In the genomic region with DNA sequence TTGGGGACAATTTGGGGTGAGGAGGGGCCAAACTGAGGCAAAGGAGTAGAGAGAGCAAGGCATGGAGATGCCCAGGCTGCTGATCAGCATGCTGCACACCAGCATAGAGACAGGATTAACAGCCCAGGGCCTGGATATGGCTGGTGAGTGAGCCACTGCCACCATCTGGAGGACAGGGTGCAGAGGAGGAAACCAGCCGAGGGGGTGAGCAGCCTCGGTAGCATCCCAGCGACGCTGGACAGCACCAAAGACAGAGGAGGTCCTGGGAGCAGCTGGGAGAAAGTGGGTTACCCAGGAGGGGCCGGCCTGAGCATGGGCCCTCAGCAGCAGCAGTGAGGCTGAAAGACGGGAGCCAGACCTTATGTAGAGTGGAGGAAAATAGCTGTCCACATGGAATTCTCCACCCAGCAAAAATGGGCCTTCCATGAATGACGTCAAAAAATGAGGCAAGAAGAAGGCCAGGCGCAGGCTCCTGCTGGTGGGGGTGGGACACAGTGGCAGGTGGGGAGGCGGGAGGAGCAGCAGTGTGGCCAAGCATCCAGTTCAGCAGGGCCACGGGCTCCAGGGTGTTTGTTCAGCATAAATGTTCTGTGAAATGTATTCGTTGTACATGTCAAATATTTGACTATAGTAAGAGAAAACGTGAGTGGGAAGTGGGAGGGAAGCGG, we compare ENCODE assay signal across 11 cellular contexts. TPM values are rescaled to one million over a fixed set of nuclear protein-coding genes. Genes with fewer than 3 reads are reported as not detected.
DNase-seq lines count a peak whose midpoint lies in the region; ATAC-seq and TF ChIP-seq lines count a peak whose summit lies in the region.
"Had no signal": no experiment of that assay in that cellular context is flagged by ENCODE, and none has a peak within 500 bp of the region (broad histone marks: within the 10 kb centered on the region; RNA-seq: fewer than 3 reads in every experiment).

No MANE protein-coding gene starts in this region.

- peak overlapping the region; percentile 58 to 82 (median 78); a peak in 21 of 22 replicates for H3K4me2 ChIP-seq in BLaER1 treated with 17β-estradiol and CSF1 and Interleukin-3, amounts not matched to agents 10 nM and 100 nM
- H3K4me2 ChIP-seq in GM23338: no peak overlapping the region
- no peak overlapping the region for H3K4me2 ChIP-seq in SK-N-SH

- H3K4me3 Mint-ChIP-seq in GM23338: no peak overlapping the region

- 0 out of 22 replicates have a peak, but pooled peaks cover 0 to 6% (median 0%) of the 10 kb centered on the region in 11 experiments for H3K27me3 ChIP-seq in BLaER1 treated with 17β-estradiol and CSF1 and Interleukin-3, amounts not matched to agents 10 nM and 100 nM
- H3K27me3 ChIP-seq in GM23338 (ENCODE audit: insufficient read depth) (no peaks in the 10 kb centered on the region), SK-N-SH (ENCODE audit: insufficient read depth) (no peaks in the 10 kb centered on the region), left lung (peaks cover 0 to 37% of the 10 kb centered on the region in 2 donors)

- H3K36me3 ChIP-seq in BLaER1 treated with 17β-estradiol and CSF1 and Interleukin-3, amounts not matched to agents 10 nM and 100 nM: no peaks in the 10 kb centered on the region
- H3K36me3 ChIP-seq in GM23338 (ENCODE audit: insufficient read depth): no peaks in the 10 kb centered on the region
- H3K36me3 ChIP-seq in SK-N-SH (replicated peaks in 1 of 2; ENCODE audit: control insufficient read depth in 1 of 2, insufficient read depth in 2 of 2, low read length in 1 of 2): no peaks in the 10 kb centered on the region
- H3K36me3 ChIP-seq in left lung: no peaks in the 10 kb centered on the region

- no peaks in the 10 kb centered on the region for H3K79me2 ChIP-seq in GM23338 (replicated peaks; ENCODE audit: insufficient read depth)
- H3K79me2 ChIP-seq in SK-N-SH (ENCODE audit: insufficient read depth): no peaks in the 10 kb centered on the region

- H3K36me3 Mint-ChIP-seq in GM23338 (ENCODE audit: low read depth): no peaks in the 10 kb centered on the region; the same call in 2 of the 3 replicates

- H3F3A ChIP-seq in GM23338 (replicated peaks; ENCODE audit: low read depth) (no peaks in the 10 kb centered on the region), SK-N-SH (replicated peaks; ENCODE audit: insufficient read depth) (no peaks in the 10 kb centered on the region)

- H3K27me3 Mint-ChIP-seq in GM23338 (ENCODE audit: insufficient read depth, low read depth, poor library complexity): peaks cover 6% of the 10 kb centered on the region

- peak overlapping the region in 5 of 11 experiments; percentile 44 to 62 (median 48); a peak in 6 of 22 replicates for H3K27ac ChIP-seq in BLaER1 treated with 17β-estradiol and CSF1 and Interleukin-3, amounts not matched to agents 10 nM and 100 nM
- H3K27ac ChIP-seq in GM23338 (ENCODE audit: low read depth) (no peak overlapping the region), SK-N-SH (ENCODE audit: low read depth in 2 of 2, low read length in 1 of 2) (peak overlapping the region in 1 of 2 experiments; percentile 56; a peak in 2 of 4 replicates), left lung (no peak overlapping the region)

- DNase-seq in GM23338 (ENCODE audit: low spot score): peak; percentile 48
- DNase-seq in SK-N-SH: peak; percentile 84
- no peak for DNase-seq in left lung
- no peak for DNase-seq in NAMALWA (ENCODE audit: low spot score)
- DNase-seq: activated naive CD4-positive, alpha-beta T cell treated with Interleukin-2 at 50 U/mL for 16 hours; kidney glomerular epithelial cell; NCI-H226 had no signal

- H3K4me1 Mint-ChIP-seq in GM23338: peaks cover 21% of the 10 kb centered on the region

- H2AFZ ChIP-seq in GM23338: no peak overlapping the region
- no peak overlapping the region for H2AFZ ChIP-seq in SK-N-SH (ENCODE audit: low read depth)

- H3K9me2 ChIP-seq in GM23338 (ENCODE audit: insufficient read depth): no peaks in the 10 kb centered on the region
- no peaks in the 10 kb centered on the region for H3K9me2 ChIP-seq in SK-N-SH

- H3K9ac ChIP-seq in BLaER1 treated with 17β-estradiol and CSF1 and Interleukin-3, amounts not matched to agents 10 nM and 100 nM: no peak overlapping the region
- no peak overlapping the region for H3K9ac ChIP-seq in SK-N-SH

- no peak overlapping the region for H3K27ac Mint-ChIP-seq in GM23338

- 26% methylated on average over 13 of the region's 13 CpGs for WGBS in SK-N-SH (ENCODE audit: low lambda C conversion rate)

- CTCF ChIA-PET in SK-N-SH (lab: Yijun Ruan, JAX): interaction anchor here (0.6 to 4.9 kb wide), 11 partner anchors 9 to 227 kb away, joined by 3 to 53 read pairs (median 5); no protein-coding TSS in a partner anchor

- H3K9me3 Mint-ChIP-seq in GM23338: no peaks in the 10 kb centered on the region

- ATAC-seq in GM23338 (peak; percentile 89), left lung (peak; percentile 31), HG02759 (IDR thresholded peaks at IDR 0.05; ENCODE audit: unreplicated experiment) (no peak), GM21423 (IDR thresholded peaks at IDR 0.05; ENCODE audit: unreplicated experiment) (no peak), HG03196 (IDR thresholded peaks at IDR 0.05; ENCODE audit: unreplicated experiment) (no peak)

- TF ChIP-seq CTCF in GM23338 (conservative IDR thresholded peaks at IDR 0.05; ENCODE audit: low read depth in 2 of 2) (peak in 1 of 2 experiments; percentile 51; a peak in 2 of 4 replicates), SK-N-SH (IDR thresholded peaks at IDR 0.05) (no peak; the same call in 1 of the 2 replicates), left lung (IDR thresholded peaks at IDR 0.05) (no peak)

- intact Hi-C loops in left lung (cut with DNase I): no loop called here

- no peak for TF ChIP-seq EP300 in SK-N-SH (IDR thresholded peaks at IDR 0.05; ENCODE audit: borderline replicate concordance in 1 of 2, low read depth in 1 of 2, low read length in 1 of 2)

- H3K4me1 ChIP-seq in BLaER1 treated with 17β-estradiol and CSF1 and Interleukin-3, amounts not matched to agents 10 nM and 100 nM: peaks cover 37 to 53% (median 49%) of the 10 kb centered on the region in 10 experiments
- H3K4me1 ChIP-seq in GM23338 (ENCODE audit: insufficient read depth) (0 out of 2 replicates have a peak, but pooled peaks cover 3% of the 10 kb centered on the region), SK-N-SH (ENCODE audit: control insufficient read depth in 1 of 2, insufficient read depth in 2 of 2, low read depth in 1 of 2, low read length in 1 of 2) (peaks cover 0 to 84% of the 10 kb centered on the region in 2 experiments; a peak in 2 of 4 replicates), left lung (peaks cover 0 to 14% of the 10 kb centered on the region in 2 donors)

- no peaks in the 10 kb centered on the region; a peak in 1 of 22 replicates for H4K20me1 ChIP-seq in BLaER1 treated with 17β-estradiol and CSF1 and Interleukin-3, amounts not matched to agents 10 nM and 100 nM
- no peaks in the 10 kb centered on the region for H4K20me1 ChIP-seq in GM23338 (replicated peaks; ENCODE audit: insufficient read depth)
- H4K20me1 ChIP-seq in SK-N-SH (ENCODE audit: insufficient read depth): no peaks in the 10 kb centered on the region

- POLR2A ChIA-PET in SK-N-SH (lab: Yijun Ruan, JAX): interaction anchor here (0.6 to 3.1 kb wide), 5 partner anchors 8 to 117 kb away, joined by 3 to 17 read pairs (median 5); no protein-coding TSS in a partner anchor

- no peak overlapping the region for H3K4me3 ChIP-seq in BLaER1 treated with 17β-estradiol and CSF1 and Interleukin-3, amounts not matched to agents 10 nM and 100 nM
- H3K4me3 ChIP-seq in GM23338 (no peak overlapping the region), SK-N-SH (ENCODE audit: low read depth in 2 of 2, low read length in 1 of 2) (no peak overlapping the region), left lung (no peak overlapping the region)

- TF ChIP-seq RAD21 in SK-N-SH (IDR thresholded peaks at IDR 0.05; ENCODE audit: low read length): peak; percentile 64

- H3K9me3 ChIP-seq in BLaER1 treated with 17β-estradiol and CSF1 and Interleukin-3, amounts not matched to agents 10 nM and 100 nM (replicated peaks in 1 of 11): peaks cover 0 to 7% (median 0%) of the 10 kb centered on the region in 11 experiments; a peak in 1 of 22 replicates
- H3K9me3 ChIP-seq in SK-N-SH (no peaks in the 10 kb centered on the region), left lung (no peaks in the 10 kb centered on the region)

TF ChIP-seq in SK-N-SH, 30 proteins besides CTCF, POLR2A, EP300 and RAD21 (continues in another document):
- no peak for TF ChIP-seq MEF2A (IDR thresholded peaks at IDR 0.05; ENCODE audit: borderline replicate concordance, low read depth)
- TF ChIP-seq SMC3 (IDR thresholded peaks at IDR 0.05; ENCODE audit: low read depth, low read length): peak; percentile 31; the same call in 1 of the 2 replicates
- TF ChIP-seq, protein P1, sequence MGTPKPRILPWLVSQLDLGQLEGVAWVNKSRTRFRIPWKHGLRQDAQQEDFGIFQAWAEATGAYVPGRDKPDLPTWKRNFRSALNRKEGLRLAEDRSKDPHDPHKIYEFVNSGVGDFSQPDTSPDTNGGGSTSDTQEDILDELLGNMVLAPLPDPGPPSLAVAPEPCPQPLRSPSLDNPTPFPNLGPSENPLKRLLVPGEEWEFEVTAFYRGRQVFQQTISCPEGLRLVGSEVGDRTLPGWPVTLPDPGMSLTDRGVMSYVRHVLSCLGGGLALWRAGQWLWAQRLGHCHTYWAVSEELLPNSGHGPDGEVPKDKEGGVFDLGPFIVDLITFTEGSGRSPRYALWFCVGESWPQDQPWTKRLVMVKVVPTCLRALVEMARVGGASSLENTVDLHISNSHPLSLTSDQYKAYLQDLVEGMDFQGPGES (IDR thresholded peaks at IDR 0.05; ENCODE audit: low read depth, low read length): no peak

RNA-seq across cellular contexts. Expression of gene RET, which starts 16.7 kb away (rescaled TPM):
- 6.7 and 9.8 TPM in 2 replicates for total RNA-seq in GM23338 (2014; rRNA removed; shearing (Covaris generic))
- polyA plus RNA-seq in GM23338 (2016; fragmentation: Nextera tagmentation; extraction: Ambion mirVana) (3.8 and 5.5 TPM in 2 replicates), SK-N-SH (2012; rRNA removed) (3.2 and 6.8 TPM in 2 replicates)
- 5.8 and 12.3 TPM in 2 replicates for polyA plus RNA-seq in SK-N-SH (2012; cell fraction: cytosol; rRNA removed)
- polyA plus RNA-seq in SK-N-SH (2012; cell fraction: nucleus; rRNA removed): 11.5 and 17.8 TPM in 2 replicates
- total RNA-seq in left lung: 1 to 10 TPM in 1 of 2 donors, under 1 TPM in 1; 0.97 to 1.0 TPM

RNA-seq across cellular contexts. Expression of gene CSGALNACT2, which starts 44.7 kb away (rescaled TPM):
- total RNA-seq in GM23338 (2014; rRNA removed; shearing (Covaris generic)): 3.7 and 4.6 TPM in 2 replicates
- 2.4 and 3.0 TPM in 2 replicates for polyA plus RNA-seq in GM23338 (2016; fragmentation: Nextera tagmentation; extraction: Ambion mirVana)
- 11.5 and 16.0 TPM in 2 replicates for polyA plus RNA-seq in SK-N-SH (2012; rRNA removed)
- 16.1 and 21.2 TPM in 2 replicates for polyA plus RNA-seq in SK-N-SH (2012; cell fraction: cytosol; rRNA removed)
- polyA plus RNA-seq in SK-N-SH (2012; cell fraction: nucleus; rRNA removed): 10.9 and 19.7 TPM in 2 replicates
- total RNA-seq in left lung: 10 to 100 TPM; 32.4 to 39.9 TPM

Comparison
In these comparisons a context has a peak if more than half of its experiments do, and no peak if none do; other contexts are left out.
1. H3K4me2 ChIP-seq: peak in BLaER1 treated with 17β-estradiol and CSF1 and Interleukin-3, amounts not matched to agents 10 nM and 100 nM (11 of 11); none in GM23338 (single experiment) and SK-N-SH (single experiment).
2. ATAC-seq: peak in GM23338 (single experiment) and left lung (single experiment); none in HG02759 (single experiment), GM21423 (single experiment) and HG03196 (single experiment).
3. DNase-seq: peak in GM23338 (single experiment) and SK-N-SH (single experiment); none in left lung (0 of 2) and NAMALWA (single experiment).